ENCODE assay signal across 14 cellular contexts in the genomic region with DNA sequence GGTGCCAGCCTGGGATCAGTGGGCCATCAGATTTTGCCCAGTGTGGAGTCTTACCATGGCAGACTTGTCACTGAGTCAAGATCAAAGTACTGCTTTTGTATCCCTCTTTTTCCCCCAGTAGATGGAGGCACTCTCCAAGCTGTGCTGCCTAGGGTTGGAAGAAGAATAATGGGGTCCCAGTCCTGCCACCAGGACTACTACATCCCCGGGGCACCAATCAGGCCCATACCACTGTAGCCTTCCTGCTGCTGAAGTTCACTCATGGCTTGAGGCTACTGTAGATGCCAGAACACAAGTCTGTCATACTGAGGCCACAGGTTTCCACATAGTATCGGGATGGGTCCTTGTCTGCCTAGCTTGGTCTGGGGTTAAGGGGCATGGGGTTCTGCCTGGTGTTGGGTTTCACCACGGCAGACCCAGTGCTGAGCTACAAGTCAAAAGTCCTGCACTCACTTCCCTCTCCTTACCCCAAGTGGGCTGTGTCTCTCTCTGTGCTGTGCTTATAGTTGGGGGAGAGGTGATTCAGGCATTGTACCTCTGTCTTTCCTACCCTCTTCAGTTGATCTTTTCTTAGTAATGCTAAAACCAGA. TPM values are rescaled to one million over a fixed set of nuclear protein-coding genes. Genes with fewer than 3 reads are reported as not detected.
A peak's percentile ranks its signal among the peaks of the same experiment; 100 is the strongest.
DNase-seq lines count a peak whose midpoint lies in the region; ATAC-seq and TF ChIP-seq lines count a peak whose summit lies in the region.
"Had no signal": no experiment of that assay in that cellular context is flagged by ENCODE, and none has a peak within 500 bp of the region (broad histone marks: within the 10 kb centered on the region; RNA-seq: fewer than 3 reads in every experiment).

No MANE protein-coding gene starts in this region.

- 94 to 100% methylated on average over 2 to 3 of the region's 3 CpGs for WGBS in endodermal cell (ENCODE audit: insufficient coverage in 1 of 2, insufficient read length in 1 of 2), 2 experiments

- peaks cover 14% of the 10 kb centered on the region for H3K36me3 Mint-ChIP-seq in Caco-2 (ENCODE audit: insufficient read depth, unreplicated experiment)
- no peaks in the 10 kb centered on the region; the same call in 1 of the 2 replicates for H3K36me3 Mint-ChIP-seq in HFFc6 (ENCODE audit: low read depth)
- peaks cover 29% of the 10 kb centered on the region for H3K36me3 Mint-ChIP-seq in endodermal cell (ENCODE audit: low read depth)

- H3K4me1 ChIP-seq in Caco-2 (no peaks in the 10 kb centered on the region), endodermal cell (ENCODE audit: control insufficient read depth, insufficient read depth, low read length) (no peaks in the 10 kb centered on the region), mucosa of descending colon (ENCODE audit: low read depth) (no peaks in the 10 kb centered on the region)
- H3K4me1 ChIP-seq: SJCRH30 had no signal

- no peaks in the 10 kb centered on the region for H3K36me3 ChIP-seq in Caco-2 (ENCODE audit: control insufficient read depth, insufficient read depth, low read length)
- H3K36me3 ChIP-seq in endodermal cell (ENCODE audit: control insufficient read depth, insufficient read depth, low read length) = peaks cover 24% of the 10 kb centered on the region
- H3K36me3 ChIP-seq in mucosa of descending colon (ENCODE audit: low read depth) = no peaks in the 10 kb centered on the region

- DNase-seq in Caco-2 (no peak), HFFc6 (no peak), endodermal cell (no peak), mucosa of descending colon (no peak), occipital lobe (lab: John Stamatoyannopoulos, UW) (no peak)
- no peak for DNase-seq in activated CD4-positive, alpha-beta T cell treated with anti-CD3 and anti-CD28 coated beads, Interleukin-2, amount 50 U/mL, for 1 hour
- DNase-seq: NCI-H1436, NCI-H510A treated with DMSO at 0.1 percent for 48 hours had no signal

- H3K4me3 ChIP-seq in Caco-2 (ENCODE audit: low read depth, low read length) (no peak overlapping the region), endodermal cell (ENCODE audit: low read length) (no peak overlapping the region), mucosa of descending colon (no peak overlapping the region)
- H3K4me3 ChIP-seq: A549, SJCRH30 had no signal

- intact Hi-C loops in Caco-2 (cut with micrococcal nuclease; ENCODE audit: unreplicated experiment) = no loop called here
- intact Hi-C loops in mucosa of descending colon (cut with DNase I, micrococcal nuclease) = no loop called here

- TF ChIP-seq CTCF in Caco-2 (IDR thresholded peaks at IDR 0.05; ENCODE audit: insufficient read depth in 1 of 2, low read depth in 1 of 2, low read length in 1 of 2, severe bottlenecking in 1 of 2, unreplicated experiment in 1 of 2) (no peak), HFFc6 (IDR thresholded peaks at IDR 0.05) (no peak), endodermal cell (conservative IDR thresholded peaks at IDR 0.05) (no peak), mucosa of descending colon (IDR thresholded peaks at IDR 0.05) (no peak)

- ATAC-seq in mucosa of descending colon (peak; percentile 15), GM21717 (IDR thresholded peaks at IDR 0.05; ENCODE audit: unreplicated experiment) (no peak), GM18498 (IDR thresholded peaks at IDR 0.05; ENCODE audit: unreplicated experiment) (no peak)

- no peak overlapping the region for H3K27ac ChIP-seq in endodermal cell (ENCODE audit: low read depth, low read length)
- H3K27ac ChIP-seq: A549, RWPE1, SJCRH30 had no signal

- H3K9ac ChIP-seq in endodermal cell (ENCODE audit: extremely low read depth, low read length, poor library complexity, severe bottlenecking) = no peak overlapping the region

- BruUV-seq in Caco-2 (replicated peaks; lab: Mats Ljungman, UMichigan) = no TSS peak

- H3K27ac Mint-ChIP-seq in Caco-2 (ENCODE audit: unreplicated experiment) (peak overlapping the region; percentile 4), HFFc6 (peak overlapping the region; percentile 6), endodermal cell (peak overlapping the region; percentile 36)
- H3K27ac Mint-ChIP-seq: IgD-negative memory B cell had no signal

- no peaks in the 10 kb centered on the region for H3K27me3 ChIP-seq in Caco-2 (replicated peaks; ENCODE audit: control insufficient read depth, insufficient read depth, low read length)
- H3K27me3 ChIP-seq in endodermal cell (ENCODE audit: control insufficient read depth, insufficient read depth, low read length, poor library complexity, severe bottlenecking) = no peaks in the 10 kb centered on the region
- H3K27me3 ChIP-seq: SJCRH30 had no signal

- POLR2A ChIA-PET in Caco-2 (lab: Charles Lee) = no interaction called here

- H3K4me3 Mint-ChIP-seq in Caco-2 (ENCODE audit: unreplicated experiment) (no peak overlapping the region), HFFc6 (no peak overlapping the region), endodermal cell (no peak overlapping the region)
- H3K4me3 Mint-ChIP-seq: IgD-negative memory B cell had no signal

- H3K9me3 Mint-ChIP-seq in Caco-2 (ENCODE audit: unreplicated experiment) = peaks cover 10% of the 10 kb centered on the region
- H3K9me3 Mint-ChIP-seq in HFFc6 = no peaks in the 10 kb centered on the region
- peaks cover 21% of the 10 kb centered on the region for H3K9me3 Mint-ChIP-seq in endodermal cell

- CTCF ChIA-PET in Caco-2 (lab: Charles Lee) = no interaction called here

- H3K9me3 ChIP-seq in Caco-2 (no peaks in the 10 kb centered on the region), endodermal cell (ENCODE audit: control insufficient read depth, low read length) (peaks cover 39% of the 10 kb centered on the region), mucosa of descending colon (peaks cover 9% of the 10 kb centered on the region)

- H3K27me3 Mint-ChIP-seq in Caco-2 (ENCODE audit: insufficient read depth, unreplicated experiment) (no peaks in the 10 kb centered on the region), HFFc6 (ENCODE audit: insufficient read depth) (no peaks in the 10 kb centered on the region; the same call in 1 of the 2 replicates), endodermal cell (ENCODE audit: insufficient read depth) (no peaks in the 10 kb centered on the region)
- H3K27me3 Mint-ChIP-seq: IgD-negative memory B cell had no signal

- H3K4me1 Mint-ChIP-seq in Caco-2 (ENCODE audit: low read depth, unreplicated experiment) (peaks cover 17% of the 10 kb centered on the region), HFFc6 (ENCODE audit: low read depth) (peaks cover 49% of the 10 kb centered on the region), endodermal cell (peaks cover 22% of the 10 kb centered on the region)

RNA-seq across cellular contexts. Expression of a gene that starts 53.4 kb away (rescaled TPM):
- total RNA-seq in Caco-2 (2022) (31.5 and 33.4 TPM in 2 replicates), endodermal cell (10 to 100 TPM; 64.6 to 71.1 TPM), mucosa of descending colon (10 to 100 TPM; 54.6 to 81.9 (median 58.0) TPM), occipital lobe (67.4 TPM)
- 10 to 100 TPM; 32.4 to 43.6 (median 35.7) TPM for total RNA-seq in HFFc6 (2021; fragmentation: NEBNext Ultra II Directional; extraction: Animal tissue kit (Norgen Biotek cat#: 25700))
- polyA plus RNA-seq in endodermal cell (2013, experiment 1 of 2) = 36.0 TPM
- polyA plus RNA-seq in endodermal cell (2013, experiment 2 of 2) = 37.2 TPM
